In genomic region chr6:49958180-49958579, GRCh38 we compare ENCODE assay signal across 12 cellular contexts. TPM values are rescaled to one million over a fixed set of nuclear protein-coding genes. Genes with fewer than 3 reads are reported as not detected.
"Had no signal": no experiment of that assay in that cellular context is flagged by ENCODE, and none has a peak within 500 bp of the region (broad histone marks: within the 10 kb centered on the region; RNA-seq: fewer than 3 reads in every experiment).

No MANE protein-coding gene starts in this region.

- H3K9me3 ChIP-seq: HAP-1 had no signal

- H3K9ac ChIP-seq: GM23248 had no signal

- DNase-seq: GM23248, GOT3, H7, H9, HCEC 1CT, HFFc6 had no signal

- ATAC-seq: GM23338, HCT116 had no signal

- H3K4me1 ChIP-seq: HAP-1 had no signal

- H3K27ac ChIP-seq: GM23248 had no signal

- H3K4me3 ChIP-seq: GM23248, GM23338, HAP-1 had no signal

- H3K4me2 ChIP-seq: GM23338 had no signal

- H3K36me3 ChIP-seq: HAP-1 had no signal

- FAIRE-seq: H1, H54 had no signal

- H2AFZ ChIP-seq: GM23248, GM23338 had no signal

RNA-seq across cellular contexts. Expression of gene DEFB114, which starts 5.8 kb away (rescaled TPM):
- total RNA-seq: GM23248, GM23338, H1, H4, H7, H9, HFFc6 had no signal
- polyA plus RNA-seq: GM23248, GM23338, H1 had no signal

RNA-seq across cellular contexts. Expression of gene DEFB113, which starts 11.2 kb away (rescaled TPM):
- total RNA-seq: GM23248, GM23338, H1, H4, H7, H9, HFFc6 had no signal
- polyA plus RNA-seq: GM23248, GM23338, H1 had no signal
